ENCODE assay signal across 18 cellular contexts in genomic region chr20:53128024-53128423, GRCh38.
DNase-seq lines count a peak whose midpoint lies in the region; ATAC-seq and TF ChIP-seq lines count a peak whose summit lies in the region.
"Had no signal": no experiment of that assay in that cellular context is flagged by ENCODE, and none has a peak within 500 bp of the region (broad histone marks: within the 10 kb centered on the region; RNA-seq: fewer than 3 reads in every experiment).

No MANE protein-coding gene starts in this region.

- no peak for TF ChIP-seq CTCF in right atrium auricular region (IDR thresholded peaks at IDR 0.05)

- intact Hi-C loops in activated CD4-positive, alpha-beta T cell treated with anti-CD3 and anti-CD28 coated beads for 36 hours (cut with DNase I, micrococcal nuclease) = no loop called here

- CTCF ChIA-PET in activated CD4-positive, alpha-beta T cell treated with anti-CD3 and anti-CD28 coated beads for 36 hours (lab: Charles Lee) = no interaction called here

- peaks cover 49% of the 10 kb centered on the region for H3K4me1 Mint-ChIP-seq in activated CD4-positive, alpha-beta T cell treated with anti-CD3 and anti-CD28 coated beads for 36 hours
- H3K4me1 Mint-ChIP-seq in activated T-helper 17 cell treated with anti-CD3 and anti-CD28 coated beads, Interleukin-2, amount 50 U/mL, for 72 hours = peaks cover 20% of the 10 kb centered on the region

- no peak overlapping the region for H3K4me3 Mint-ChIP-seq in activated CD4-positive, alpha-beta T cell treated with anti-CD3 and anti-CD28 coated beads for 36 hours
- no peak overlapping the region for H3K4me3 Mint-ChIP-seq in activated T-helper 17 cell treated with anti-CD3 and anti-CD28 coated beads, Interleukin-2, amount 50 U/mL, for 72 hours
- H3K4me3 Mint-ChIP-seq: CD8-positive, alpha-beta memory T cell; IgD-negative memory B cell had no signal

- TF ChIP-seq POLR2A in erythroblast (IDR thresholded peaks at IDR 0.05; ENCODE audit: low read length) = no peak

- H3K9me3 Mint-ChIP-seq in activated CD4-positive, alpha-beta T cell treated with anti-CD3 and anti-CD28 coated beads for 36 hours (ENCODE audit: low read depth) = no peaks in the 10 kb centered on the region
- peaks cover under 1 to 6% of the 10 kb centered on the region in 2 donors for H3K9me3 Mint-ChIP-seq in activated naive CD4-positive, alpha-beta T cell treated with anti-CD3 and anti-CD28 coated beads, Interleukin-2, amount 50 U/mL, for 72 hours
- peaks cover 3% of the 10 kb centered on the region for H3K9me3 Mint-ChIP-seq in activated T-helper 17 cell treated with anti-CD3 and anti-CD28 coated beads, Interleukin-2, amount 50 U/mL, for 72 hours
- H3K9me3 Mint-ChIP-seq: CD8-positive, alpha-beta memory T cell; IgD-negative memory B cell had no signal

- H3K36me3 ChIP-seq in right atrium auricular region = no peaks in the 10 kb centered on the region
- H3K36me3 ChIP-seq: BLaER1 had no signal

- peaks cover 1% of the 10 kb centered on the region for H3K27me3 Mint-ChIP-seq in activated CD4-positive, alpha-beta T cell treated with anti-CD3 and anti-CD28 coated beads for 36 hours
- H3K27me3 Mint-ChIP-seq in activated T-helper 17 cell treated with anti-CD3 and anti-CD28 coated beads, Interleukin-2, amount 50 U/mL, for 72 hours = peaks cover 6% of the 10 kb centered on the region
- H3K27me3 Mint-ChIP-seq: IgD-negative memory B cell had no signal

- H3K36me3 Mint-ChIP-seq in activated CD4-positive, alpha-beta T cell treated with anti-CD3 and anti-CD28 coated beads for 36 hours (ENCODE audit: low read depth) = peaks cover 8% of the 10 kb centered on the region
- H3K36me3 Mint-ChIP-seq in activated naive CD4-positive, alpha-beta T cell treated with anti-CD3 and anti-CD28 coated beads, Interleukin-2, amount 50 U/mL, for 72 hours = peaks cover 3 to 53% of the 10 kb centered on the region in 2 donors
- H3K36me3 Mint-ChIP-seq in activated T-helper 17 cell treated with anti-CD3 and anti-CD28 coated beads, Interleukin-2, amount 50 U/mL, for 72 hours (ENCODE audit: low read depth) = peaks cover 6% of the 10 kb centered on the region
- H3K36me3 Mint-ChIP-seq: CD8-positive, alpha-beta memory T cell had no signal

- H3K4me1 ChIP-seq in right atrium auricular region = no peaks in the 10 kb centered on the region
- H3K4me1 ChIP-seq: BLaER1, Caco-2 had no signal

- no peaks in the 10 kb centered on the region for H3K27me3 ChIP-seq in right atrium auricular region
- H3K27me3 ChIP-seq: BLaER1 had no signal

- peak; percentile 69 for ATAC-seq in activated CD4-positive, alpha-beta T cell treated with anti-CD3 and anti-CD28 coated beads for 36 hours
- ATAC-seq in activated naive CD4-positive, alpha-beta T cell treated with anti-CD3 and anti-CD28 coated beads, Interleukin-2, amount 50 U/mL, for 72 hours = peak; percentile 62 to 73
- peak; percentile 60 for ATAC-seq in activated T-helper 17 cell treated with anti-CD3 and anti-CD28 coated beads, Interleukin-2, amount 50 U/mL, for 72 hours (replicated peaks)
- no peak for ATAC-seq in esophagus mucosa

- POLR2A ChIA-PET in activated CD4-positive, alpha-beta T cell treated with anti-CD3 and anti-CD28 coated beads for 36 hours (lab: Charles Lee) = no interaction called here

- peak overlapping the region; percentile 66 for H3K27ac Mint-ChIP-seq in activated CD4-positive, alpha-beta T cell treated with anti-CD3 and anti-CD28 coated beads for 36 hours
- H3K27ac Mint-ChIP-seq in activated naive CD4-positive, alpha-beta T cell treated with anti-CD3 and anti-CD28 coated beads, Interleukin-2, amount 50 U/mL, for 72 hours = peak overlapping the region in 1 of 2 donors; percentile 51
- peak overlapping the region; percentile 2 for H3K27ac Mint-ChIP-seq in activated T-helper 17 cell treated with anti-CD3 and anti-CD28 coated beads, Interleukin-2, amount 50 U/mL, for 72 hours
- H3K27ac Mint-ChIP-seq: CD8-positive, alpha-beta memory T cell; IgD-negative memory B cell had no signal

- H3K4me3 ChIP-seq in right atrium auricular region = no peak overlapping the region
- H3K4me3 ChIP-seq: BLaER1 had no signal

- H3K9me3 ChIP-seq in right atrium auricular region = no peaks in the 10 kb centered on the region
- H3K9me3 ChIP-seq: BLaER1, Caco-2 had no signal

- no peak overlapping the region for H3K27ac ChIP-seq in right atrium auricular region
- H3K27ac ChIP-seq: 22Rv1, BLaER1, HL-60 had no signal

- DNase-seq in activated CD4-positive, alpha-beta T cell treated with anti-CD3 and anti-CD28 coated beads for 36 hours = no peak
- DNase-seq in activated CD4-positive, alpha-beta T cell treated with anti-CD3 and anti-CD28 coated beads, Interleukin-2, amount 50 U/mL, for 48 hours = no peak
- no peak for DNase-seq in activated naive CD4-positive, alpha-beta T cell treated with anti-CD3 and anti-CD28 coated beads, Interleukin-2, amount 50 U/mL, for 72 hours (ENCODE audit: low spot score in 2 of 2)
- no peak for DNase-seq in activated naive CD4-positive, alpha-beta T cell treated with anti-CD3 and anti-CD28 coated beads, Interleukin-2, amount 50 U/mL, for 16 hours
- DNase-seq in erythroblast (lab: John Stamatoyannopoulos, UW) = no peak
- DNase-seq in right atrium auricular region (ENCODE audit: low spot score) = no peak
- DNase-seq: AML-193; Caco-2; CD8-positive, alpha-beta memory T cell; DMS53; GF-D8; H7 had no signal
